In the genomic region with DNA sequence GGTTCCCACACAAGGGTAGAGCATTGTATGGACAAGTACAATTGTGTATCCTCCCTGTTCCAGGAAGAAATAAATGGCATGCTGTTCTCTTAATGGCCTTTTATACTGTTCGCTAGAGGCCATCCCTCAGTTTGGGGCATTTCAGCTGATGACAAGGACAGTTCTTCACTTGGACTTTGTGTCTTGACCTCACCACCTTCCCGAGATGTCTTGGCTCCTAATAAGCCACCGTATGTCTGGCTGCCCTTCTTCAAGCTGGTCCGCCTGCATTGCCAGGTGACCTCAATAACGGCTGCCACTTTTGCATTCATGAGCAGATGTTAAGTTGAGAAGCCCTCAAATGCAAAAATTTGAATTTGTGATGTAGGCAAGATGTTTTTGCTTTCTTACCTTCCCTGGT, we compare ENCODE assay signal across 16 cellular contexts. TPM values are rescaled to one million over a fixed set of nuclear protein-coding genes. Genes with fewer than 3 reads are reported as not detected.
DNase-seq lines count a peak whose midpoint lies in the region; ATAC-seq, FAIRE-seq and TF ChIP-seq lines count a peak whose summit lies in the region.
"Had no signal": no experiment of that assay in that cellular context is flagged by ENCODE, and none has a peak within 500 bp of the region (broad histone marks: within the 10 kb centered on the region; RNA-seq: fewer than 3 reads in every experiment).

No MANE protein-coding gene starts in this region.

- H3K9ac ChIP-seq in OCI-LY1 (ENCODE audit: low read length) (peak overlapping the region; percentile 45), stomach smooth muscle (ENCODE audit: low read length in 2 of 2) (no peak overlapping the region)

- H3K4me2 ChIP-seq in OCI-LY1 (ENCODE audit: low read length), result peak overlapping the region; percentile 55

- DNase-seq in H54 (ENCODE audit: insufficient read length, low spot score), result no peak
- DNase-seq in inferior parietal cortex (ENCODE audit: extremely low spot score), result peak; percentile 11
- no peak for DNase-seq in T-helper 1 cell
- DNase-seq in sciatic nerve (ENCODE audit: low spot score), result no peak
- no peak for DNase-seq in GM12892 (ENCODE audit: insufficient read length)
- DNase-seq: activated CD4-positive, alpha-beta T cell treated with anti-CD3 and anti-CD28 coated beads, Interleukin-2, amount 50 U/mL, for 4 hours; activated naive CD8-positive, alpha-beta T cell treated with anti-CD3 and anti-CD28 coated beads for 36 hours; activated T-cell treated with anti-CD3 and anti-CD28 coated beads, Interleukin-2, amount 50 U/mL, for 1 hour; effector memory CD8-positive, alpha-beta T cell; kidney; NCI-H2107; stomach had no signal

- H3F3A ChIP-seq in OCI-LY1 (ENCODE audit: insufficient read depth, low read length), result 0 out of 2 replicates have a peak, but pooled peaks cover 1% of the 10 kb centered on the region

- H3K9me2 ChIP-seq in OCI-LY1 (ENCODE audit: low read depth, low read length), result no peaks in the 10 kb centered on the region

- FAIRE-seq in H54 (lab: Jason Lieb, UNC), result peak; percentile 30
- no peak for FAIRE-seq in GM12892 (lab: Jason Lieb, UNC)
- FAIRE-seq: kidney had no signal

- no peak for ATAC-seq in sciatic nerve
- no peak for ATAC-seq in GM21737 (IDR thresholded peaks at IDR 0.05; ENCODE audit: unreplicated experiment)
- ATAC-seq: effector memory CD8-positive, alpha-beta T cell had no signal

- H3K27me3 ChIP-seq in OCI-LY1 (ENCODE audit: insufficient read depth, low read length) (no peaks in the 10 kb centered on the region), stomach smooth muscle (ENCODE audit: control insufficient read depth in 1 of 2, insufficient read depth in 2 of 2, low read length in 2 of 2) (no peaks in the 10 kb centered on the region)
- H3K27me3 ChIP-seq: right atrium auricular region, stomach had no signal

- H2AFZ ChIP-seq in OCI-LY1 (ENCODE audit: low read length), result no peak overlapping the region

- peak overlapping the region; percentile 1 for H3K4me3 ChIP-seq in OCI-LY1 (ENCODE audit: low read depth, low read length, poor library complexity, severe bottlenecking)
- no peak overlapping the region for H3K4me3 ChIP-seq in stomach smooth muscle (ENCODE audit: low read length in 2 of 2)
- H3K4me3 ChIP-seq: right atrium auricular region, stomach had no signal

- TF ChIP-seq CTCF in OCI-LY1 (IDR thresholded peaks at IDR 0.05; ENCODE audit: low read length), result no peak

- no peaks in the 10 kb centered on the region for H4K20me1 ChIP-seq in OCI-LY1 (ENCODE audit: insufficient read depth, low read length)

- peaks cover 60% of the 10 kb centered on the region for H3K4me1 ChIP-seq in OCI-LY1 (ENCODE audit: insufficient read depth, low read length, severe bottlenecking)
- no peaks in the 10 kb centered on the region for H3K4me1 ChIP-seq in stomach smooth muscle (ENCODE audit: control insufficient read depth, insufficient read depth, low read length)
- H3K4me1 ChIP-seq: right atrium auricular region had no signal

- H3K36me3 ChIP-seq in OCI-LY1 (ENCODE audit: insufficient read depth, low read length) (peaks cover 18% of the 10 kb centered on the region), stomach smooth muscle (ENCODE audit: control insufficient read depth in 2 of 2, insufficient read depth in 2 of 2, low read length in 2 of 2) (peaks cover 0 to 4% of the 10 kb centered on the region in 2 donors)

- H3K79me2 ChIP-seq in OCI-LY1 (ENCODE audit: insufficient read depth, low read length), result peaks cover 24% of the 10 kb centered on the region; the same call in 1 of the 2 replicates

- no peak for TF ChIP-seq POLR2A in H54 (IDR thresholded peaks at IDR 0.05; ENCODE audit: low read depth, low read length)
- no peak; the same call in 1 of the 2 replicates for TF ChIP-seq POLR2A in GM12892 (IDR thresholded peaks at IDR 0.05; ENCODE audit: low read depth, low read length)

- H3K27ac ChIP-seq in OCI-LY1 (ENCODE audit: low read depth, low read length, poor library complexity, severe bottlenecking) (peak overlapping the region; percentile 97), stomach smooth muscle (ENCODE audit: low read length) (peak overlapping the region; percentile 53)
- H3K27ac ChIP-seq: right atrium auricular region had no signal

- H3K9me3 ChIP-seq in OCI-LY1 (ENCODE audit: low read length), result 0 out of 2 replicates have a peak, but pooled peaks cover 7% of the 10 kb centered on the region
- H3K9me3 ChIP-seq in stomach smooth muscle (ENCODE audit: control insufficient read depth in 2 of 2, low read length in 2 of 2), result no peaks in the 10 kb centered on the region

- intact Hi-C loops in sciatic nerve (cut with DNase I), result no loop called here

RNA-seq across cellular contexts. Expression of a gene that starts 24.1 kb away (rescaled TPM):
- total RNA-seq in sciatic nerve, result 117 TPM
- polyA plus RNA-seq in GM12892 (2012; ENCODE audit: missing spikeins), result 101 TPM
